In the genomic region with DNA sequence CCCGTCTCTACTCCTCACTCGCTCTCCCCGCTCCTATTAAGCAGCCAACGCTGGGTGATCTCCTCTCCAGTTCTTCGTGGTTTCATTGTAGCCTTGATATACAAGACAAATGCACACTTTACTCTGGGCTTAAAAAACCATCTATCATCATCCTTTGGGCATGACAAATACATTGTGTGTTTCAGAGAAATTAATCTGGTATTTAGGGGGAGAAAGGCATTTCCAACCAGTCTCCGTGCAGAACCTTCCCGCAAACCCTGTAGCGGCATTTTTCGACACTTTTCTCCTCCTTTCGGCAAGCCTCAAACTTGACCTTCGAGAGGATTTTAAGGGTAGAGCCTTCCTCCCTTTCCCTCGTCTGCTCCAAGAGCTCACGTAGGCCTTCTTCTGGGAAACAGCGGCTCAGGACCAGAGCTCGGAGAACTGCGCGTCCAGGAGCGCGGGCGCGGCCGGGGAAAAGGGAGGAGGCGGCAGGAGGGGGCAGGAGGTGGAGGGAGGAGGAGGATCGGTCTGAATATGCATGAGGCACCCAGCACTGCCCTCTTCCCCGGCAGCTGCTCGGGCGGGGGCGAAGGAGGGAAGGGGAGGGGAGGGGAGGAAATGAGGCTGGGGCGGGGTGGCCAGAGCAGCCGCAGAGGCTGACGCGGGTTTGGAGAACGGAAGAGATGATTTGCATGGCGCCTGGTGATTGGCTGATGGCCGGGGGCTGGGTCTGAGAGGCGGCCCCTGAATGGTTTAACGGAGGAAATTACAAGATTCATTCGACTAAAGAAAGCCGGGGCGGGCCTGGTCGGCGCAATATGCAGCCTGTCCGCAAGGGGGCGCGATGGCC, we compare ENCODE assay signal across 1 cellular context.
TF ChIP-seq lines count a peak whose summit lies in the region.

No MANE protein-coding gene starts in this region.

TF ChIP-seq in HepG2, 621 proteins besides CTCF, POLR2A, EP300 and RAD21 (continued from another document and continues in another):
- TF ChIP-seq, protein P1, sequence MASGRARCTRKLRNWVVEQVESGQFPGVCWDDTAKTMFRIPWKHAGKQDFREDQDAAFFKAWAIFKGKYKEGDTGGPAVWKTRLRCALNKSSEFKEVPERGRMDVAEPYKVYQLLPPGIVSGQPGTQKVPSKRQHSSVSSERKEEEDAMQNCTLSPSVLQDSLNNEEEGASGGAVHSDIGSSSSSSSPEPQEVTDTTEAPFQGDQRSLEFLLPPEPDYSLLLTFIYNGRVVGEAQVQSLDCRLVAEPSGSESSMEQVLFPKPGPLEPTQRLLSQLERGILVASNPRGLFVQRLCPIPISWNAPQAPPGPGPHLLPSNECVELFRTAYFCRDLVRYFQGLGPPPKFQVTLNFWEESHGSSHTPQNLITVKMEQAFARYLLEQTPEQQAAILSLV (CRISPR knock-in tag; IDR thresholded peaks at IDR 0.05; ENCODE audit: borderline replicate concordance) = 0 out of 2 replicates have a peak, but pooled peaks have one; percentile 18
- TF ChIP-seq ZC3H4 (CRISPR knock-in tag; IDR thresholded peaks at IDR 0.05; ENCODE audit: borderline replicate concordance) = no peak
- TF ChIP-seq YEATS4 (CRISPR knock-in tag; IDR thresholded peaks at IDR 0.05; ENCODE audit: borderline replicate concordance) = no peak
- TF ChIP-seq TCF7L2 (IDR thresholded peaks at IDR 0.05; ENCODE audit: low read depth, low read length) = no peak
- TF ChIP-seq ZNF343 (CRISPR knock-in tag; IDR thresholded peaks at IDR 0.05) = no peak
- TF ChIP-seq, protein P2, sequence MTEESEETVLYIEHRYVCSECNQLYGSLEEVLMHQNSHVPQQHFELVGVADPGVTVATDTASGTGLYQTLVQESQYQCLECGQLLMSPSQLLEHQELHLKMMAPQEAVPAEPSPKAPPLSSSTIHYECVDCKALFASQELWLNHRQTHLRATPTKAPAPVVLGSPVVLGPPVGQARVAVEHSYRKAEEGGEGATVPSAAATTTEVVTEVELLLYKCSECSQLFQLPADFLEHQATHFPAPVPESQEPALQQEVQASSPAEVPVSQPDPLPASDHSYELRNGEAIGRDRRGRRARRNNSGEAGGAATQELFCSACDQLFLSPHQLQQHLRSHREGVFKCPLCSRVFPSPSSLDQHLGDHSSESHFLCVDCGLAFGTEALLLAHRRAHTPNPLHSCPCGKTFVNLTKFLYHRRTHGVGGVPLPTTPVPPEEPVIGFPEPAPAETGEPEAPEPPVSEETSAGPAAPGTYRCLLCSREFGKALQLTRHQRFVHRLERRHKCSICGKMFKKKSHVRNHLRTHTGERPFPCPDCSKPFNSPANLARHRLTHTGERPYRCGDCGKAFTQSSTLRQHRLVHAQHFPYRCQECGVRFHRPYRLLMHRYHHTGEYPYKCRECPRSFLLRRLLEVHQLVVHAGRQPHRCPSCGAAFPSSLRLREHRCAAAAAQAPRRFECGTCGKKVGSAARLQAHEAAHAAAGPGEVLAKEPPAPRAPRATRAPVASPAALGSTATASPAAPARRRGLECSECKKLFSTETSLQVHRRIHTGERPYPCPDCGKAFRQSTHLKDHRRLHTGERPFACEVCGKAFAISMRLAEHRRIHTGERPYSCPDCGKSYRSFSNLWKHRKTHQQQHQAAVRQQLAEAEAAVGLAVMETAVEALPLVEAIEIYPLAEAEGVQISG (CRISPR knock-in tag; IDR thresholded peaks at IDR 0.05) = 0 out of 2 replicates have a peak, but pooled peaks have one; percentile 38
- no peak for TF ChIP-seq TRIM24 (CRISPR knock-in tag; IDR thresholded peaks at IDR 0.05)
- no peak for TF ChIP-seq CHCHD3 (CRISPR knock-in tag; IDR thresholded peaks at IDR 0.05)
- TF ChIP-seq, protein P3, sequence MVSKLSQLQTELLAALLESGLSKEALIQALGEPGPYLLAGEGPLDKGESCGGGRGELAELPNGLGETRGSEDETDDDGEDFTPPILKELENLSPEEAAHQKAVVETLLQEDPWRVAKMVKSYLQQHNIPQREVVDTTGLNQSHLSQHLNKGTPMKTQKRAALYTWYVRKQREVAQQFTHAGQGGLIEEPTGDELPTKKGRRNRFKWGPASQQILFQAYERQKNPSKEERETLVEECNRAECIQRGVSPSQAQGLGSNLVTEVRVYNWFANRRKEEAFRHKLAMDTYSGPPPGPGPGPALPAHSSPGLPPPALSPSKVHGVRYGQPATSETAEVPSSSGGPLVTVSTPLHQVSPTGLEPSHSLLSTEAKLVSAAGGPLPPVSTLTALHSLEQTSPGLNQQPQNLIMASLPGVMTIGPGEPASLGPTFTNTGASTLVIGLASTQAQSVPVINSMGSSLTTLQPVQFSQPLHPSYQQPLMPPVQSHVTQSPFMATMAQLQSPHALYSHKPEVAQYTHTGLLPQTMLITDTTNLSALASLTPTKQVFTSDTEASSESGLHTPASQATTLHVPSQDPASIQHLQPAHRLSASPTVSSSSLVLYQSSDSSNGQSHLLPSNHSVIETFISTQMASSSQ (IDR thresholded peaks at IDR 0.05; ENCODE audit: low read depth) = no peak
- TF ChIP-seq, protein P3 (CRISPR knock-in tag; IDR thresholded peaks at IDR 0.05; ENCODE audit: borderline replicate concordance) = no peak
- TF ChIP-seq, protein P4, sequence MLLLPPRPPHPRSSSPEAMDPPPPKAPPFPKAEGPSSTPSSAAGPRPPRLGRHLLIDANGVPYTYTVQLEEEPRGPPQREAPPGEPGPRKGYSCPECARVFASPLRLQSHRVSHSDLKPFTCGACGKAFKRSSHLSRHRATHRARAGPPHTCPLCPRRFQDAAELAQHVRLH (CRISPR knock-in tag; IDR thresholded peaks at IDR 0.05; ENCODE audit: borderline replicate concordance, low read depth) = no peak
- TF ChIP-seq, protein P5, sequence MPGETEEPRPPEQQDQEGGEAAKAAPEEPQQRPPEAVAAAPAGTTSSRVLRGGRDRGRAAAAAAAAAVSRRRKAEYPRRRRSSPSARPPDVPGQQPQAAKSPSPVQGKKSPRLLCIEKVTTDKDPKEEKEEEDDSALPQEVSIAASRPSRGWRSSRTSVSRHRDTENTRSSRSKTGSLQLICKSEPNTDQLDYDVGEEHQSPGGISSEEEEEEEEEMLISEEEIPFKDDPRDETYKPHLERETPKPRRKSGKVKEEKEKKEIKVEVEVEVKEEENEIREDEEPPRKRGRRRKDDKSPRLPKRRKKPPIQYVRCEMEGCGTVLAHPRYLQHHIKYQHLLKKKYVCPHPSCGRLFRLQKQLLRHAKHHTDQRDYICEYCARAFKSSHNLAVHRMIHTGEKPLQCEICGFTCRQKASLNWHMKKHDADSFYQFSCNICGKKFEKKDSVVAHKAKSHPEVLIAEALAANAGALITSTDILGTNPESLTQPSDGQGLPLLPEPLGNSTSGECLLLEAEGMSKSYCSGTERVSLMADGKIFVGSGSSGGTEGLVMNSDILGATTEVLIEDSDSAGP (CRISPR knock-in tag; IDR thresholded peaks at IDR 0.05; ENCODE audit: borderline replicate concordance) = peak; percentile 18; the same call in 1 of the 2 replicates
- TF ChIP-seq ZMYM3 (CRISPR knock-in tag; IDR thresholded peaks at IDR 0.05) = 0 out of 2 replicates have a peak, but pooled peaks have one; percentile 41
- TF ChIP-seq ZNF598 (CRISPR knock-in tag; IDR thresholded peaks at IDR 0.05; ENCODE audit: borderline replicate concordance) = no peak
- peak; percentile 42; the same call in 1 of the 2 replicates for TF ChIP-seq POLR2G (IDR thresholded peaks at IDR 0.05; ENCODE audit: low read depth, low read length)
- TF ChIP-seq, protein P6, sequence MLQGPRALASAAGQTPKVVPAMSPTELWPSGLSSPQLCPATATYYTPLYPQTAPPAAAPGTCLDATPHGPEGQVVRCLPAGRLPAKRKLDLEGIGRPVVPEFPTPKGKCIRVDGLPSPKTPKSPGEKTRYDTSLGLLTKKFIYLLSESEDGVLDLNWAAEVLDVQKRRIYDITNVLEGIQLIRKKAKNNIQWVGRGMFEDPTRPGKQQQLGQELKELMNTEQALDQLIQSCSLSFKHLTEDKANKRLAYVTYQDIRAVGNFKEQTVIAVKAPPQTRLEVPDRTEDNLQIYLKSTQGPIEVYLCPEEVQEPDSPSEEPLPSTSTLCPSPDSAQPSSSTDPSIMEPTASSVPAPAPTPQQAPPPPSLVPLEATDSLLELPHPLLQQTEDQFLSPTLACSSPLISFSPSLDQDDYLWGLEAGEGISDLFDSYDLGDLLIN (CRISPR knock-in tag; IDR thresholded peaks at IDR 0.05; ENCODE audit: borderline replicate concordance) = no peak
- TF ChIP-seq SP4 (CRISPR knock-in tag; IDR thresholded peaks at IDR 0.05) = 0 out of 2 replicates have a peak, but pooled peaks have one; percentile 56
- TF ChIP-seq SMYD3 (CRISPR knock-in tag; IDR thresholded peaks at IDR 0.05) = no peak
- TF ChIP-seq, protein P7, sequence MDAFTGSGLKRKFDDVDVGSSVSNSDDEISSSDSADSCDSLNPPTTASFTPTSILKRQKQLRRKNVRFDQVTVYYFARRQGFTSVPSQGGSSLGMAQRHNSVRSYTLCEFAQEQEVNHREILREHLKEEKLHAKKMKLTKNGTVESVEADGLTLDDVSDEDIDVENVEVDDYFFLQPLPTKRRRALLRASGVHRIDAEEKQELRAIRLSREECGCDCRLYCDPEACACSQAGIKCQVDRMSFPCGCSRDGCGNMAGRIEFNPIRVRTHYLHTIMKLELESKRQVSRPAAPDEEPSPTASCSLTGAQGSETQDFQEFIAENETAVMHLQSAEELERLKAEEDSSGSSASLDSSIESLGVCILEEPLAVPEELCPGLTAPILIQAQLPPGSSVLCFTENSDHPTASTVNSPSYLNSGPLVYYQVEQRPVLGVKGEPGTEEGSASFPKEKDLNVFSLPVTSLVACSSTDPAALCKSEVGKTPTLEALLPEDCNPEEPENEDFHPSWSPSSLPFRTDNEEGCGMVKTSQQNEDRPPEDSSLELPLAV (CRISPR knock-in tag; conservative IDR thresholded peaks at IDR 0.05; ENCODE audit: low read depth) = no peak
- TF ChIP-seq SIN3B (IDR thresholded peaks at IDR 0.05; ENCODE audit: low read length) = no peak
- TF ChIP-seq AGO1 (IDR thresholded peaks at IDR 0.05; ENCODE audit: low read depth, low read length, poor library complexity, severe bottlenecking) = no peak
- TF ChIP-seq KLF13 (CRISPR knock-in tag; IDR thresholded peaks at IDR 0.05) = no peak
- TF ChIP-seq, protein P8, sequence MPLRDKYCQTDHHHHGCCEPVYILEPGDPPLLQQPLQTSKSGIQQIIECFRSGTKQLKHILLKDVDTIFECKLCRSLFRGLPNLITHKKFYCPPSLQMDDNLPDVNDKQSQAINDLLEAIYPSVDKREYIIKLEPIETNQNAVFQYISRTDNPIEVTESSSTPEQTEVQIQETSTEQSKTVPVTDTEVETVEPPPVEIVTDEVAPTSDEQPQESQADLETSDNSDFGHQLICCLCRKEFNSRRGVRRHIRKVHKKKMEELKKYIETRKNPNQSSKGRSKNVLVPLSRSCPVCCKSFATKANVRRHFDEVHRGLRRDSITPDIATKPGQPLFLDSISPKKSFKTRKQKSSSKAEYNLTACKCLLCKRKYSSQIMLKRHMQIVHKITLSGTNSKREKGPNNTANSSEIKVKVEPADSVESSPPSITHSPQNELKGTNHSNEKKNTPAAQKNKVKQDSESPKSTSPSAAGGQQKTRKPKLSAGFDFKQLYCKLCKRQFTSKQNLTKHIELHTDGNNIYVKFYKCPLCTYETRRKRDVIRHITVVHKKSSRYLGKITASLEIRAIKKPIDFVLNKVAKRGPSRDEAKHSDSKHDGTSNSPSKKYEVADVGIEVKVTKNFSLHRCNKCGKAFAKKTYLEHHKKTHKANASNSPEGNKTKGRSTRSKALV (CRISPR knock-in tag; IDR thresholded peaks at IDR 0.05) = no peak
- TF ChIP-seq WIZ (CRISPR knock-in tag; IDR thresholded peaks at IDR 0.05) = no peak
- peak; percentile 59; the same call in 1 of the 2 replicates for TF ChIP-seq ZNF350 (CRISPR knock-in tag; IDR thresholded peaks at IDR 0.05; ENCODE audit: borderline replicate concordance, low read depth)
- TF ChIP-seq ZNF292 (CRISPR knock-in tag; IDR thresholded peaks at IDR 0.05; ENCODE audit: borderline replicate concordance, low read depth) = peak; percentile 58; the same call in 1 of the 2 replicates
- no peak for TF ChIP-seq ZSCAN22 (CRISPR knock-in tag; IDR thresholded peaks at IDR 0.05)
- no peak for TF ChIP-seq ZNF296 (CRISPR knock-in tag; conservative IDR thresholded peaks at IDR 0.05)
- TF ChIP-seq EHMT2 (IDR thresholded peaks at IDR 0.05; ENCODE audit: borderline replicate concordance, low read depth, low read length) = no peak; the same call in 1 of the 2 replicates
- no peak; the same call in 1 of the 2 replicates for TF ChIP-seq ERF (CRISPR knock-in tag; IDR thresholded peaks at IDR 0.05)
- TF ChIP-seq, protein P9, sequence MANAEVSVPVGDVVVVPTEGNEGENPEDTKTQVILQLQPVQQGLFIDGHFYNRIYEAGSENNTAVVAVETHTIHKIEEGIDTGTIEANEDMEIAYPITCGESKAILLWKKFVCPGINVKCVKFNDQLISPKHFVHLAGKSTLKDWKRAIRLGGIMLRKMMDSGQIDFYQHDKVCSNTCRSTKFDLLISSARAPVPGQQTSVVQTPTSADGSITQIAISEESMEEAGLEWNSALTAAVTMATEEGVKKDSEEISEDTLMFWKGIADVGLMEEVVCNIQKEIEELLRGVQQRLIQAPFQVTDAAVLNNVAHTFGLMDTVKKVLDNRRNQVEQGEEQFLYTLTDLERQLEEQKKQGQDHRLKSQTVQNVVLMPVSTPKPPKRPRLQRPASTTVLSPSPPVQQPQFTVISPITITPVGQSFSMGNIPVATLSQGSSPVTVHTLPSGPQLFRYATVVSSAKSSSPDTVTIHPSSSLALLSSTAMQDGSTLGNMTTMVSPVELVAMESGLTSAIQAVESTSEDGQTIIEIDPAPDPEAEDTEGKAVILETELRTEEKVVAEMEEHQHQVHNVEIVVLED (CRISPR knock-in tag; IDR thresholded peaks at IDR 0.05; ENCODE audit: borderline replicate concordance) = no peak
- TF ChIP-seq, protein P10, sequence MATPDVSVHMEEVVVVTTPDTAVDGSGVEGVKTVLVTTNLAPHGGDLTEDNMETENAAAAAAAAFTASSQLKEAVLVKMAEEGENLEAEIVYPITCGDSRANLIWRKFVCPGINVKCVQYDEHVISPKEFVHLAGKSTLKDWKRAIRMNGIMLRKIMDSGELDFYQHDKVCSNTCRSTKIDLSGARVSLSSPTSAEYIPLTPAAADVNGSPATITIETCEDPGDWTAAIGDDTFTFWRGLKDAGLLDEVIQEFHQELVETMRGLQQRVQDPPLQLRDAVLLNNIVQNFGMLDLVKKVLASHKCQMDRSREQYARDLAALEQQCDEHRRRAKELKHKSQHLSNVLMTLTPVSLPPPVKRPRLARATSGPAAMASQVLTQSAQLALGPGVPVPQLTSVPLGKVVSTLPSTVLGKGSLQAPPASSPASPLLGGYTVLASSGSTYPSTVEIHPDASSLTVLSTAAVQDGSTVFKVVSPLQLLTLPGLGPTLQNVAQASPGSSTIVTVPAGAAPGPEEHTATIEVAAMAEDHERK (CRISPR knock-in tag; IDR thresholded peaks at IDR 0.05; ENCODE audit: low read depth) = no peak
